17 cellular contexts compared by ENCODE assay signal in the genomic region with DNA sequence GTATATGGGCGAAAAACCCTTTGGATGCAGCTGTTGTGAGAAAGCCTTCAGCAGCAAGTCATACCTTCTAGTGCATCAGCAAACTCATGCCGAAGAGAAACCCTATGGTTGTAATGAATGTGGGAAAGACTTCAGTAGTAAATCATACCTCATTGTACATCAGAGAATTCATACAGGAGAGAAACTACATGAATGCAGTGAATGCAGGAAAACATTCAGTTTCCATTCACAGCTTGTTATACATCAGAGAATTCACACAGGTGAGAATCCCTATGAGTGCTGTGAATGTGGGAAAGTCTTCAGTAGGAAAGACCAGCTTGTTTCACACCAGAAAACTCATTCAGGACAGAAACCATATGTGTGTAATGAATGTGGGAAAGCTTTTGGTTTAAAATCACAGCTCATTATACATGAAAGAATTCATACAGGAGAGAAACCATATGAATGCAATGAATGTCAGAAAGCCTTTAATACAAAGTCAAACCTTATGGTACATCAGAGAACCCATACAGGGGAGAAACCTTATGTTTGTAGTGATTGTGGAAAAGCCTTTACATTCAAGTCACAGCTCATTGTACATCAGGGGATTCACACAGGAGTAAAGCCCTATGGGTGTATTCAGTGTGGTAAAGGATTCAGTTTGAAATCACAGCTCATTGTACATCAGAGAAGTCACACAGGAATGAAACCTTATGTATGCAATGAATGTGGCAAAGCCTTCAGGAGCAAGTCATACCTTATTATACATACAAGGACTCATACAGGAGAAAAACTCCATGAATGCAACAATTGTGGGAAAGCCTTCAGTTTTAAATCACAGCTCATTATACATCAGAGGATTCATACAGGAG. TPM values are rescaled to one million over a fixed set of nuclear protein-coding genes. Genes with fewer than 3 reads are reported as not detected.
A peak's percentile ranks its signal among the peaks of the same experiment; 100 is the strongest.
DNase-seq lines count a peak whose midpoint lies in the region; FAIRE-seq and TF ChIP-seq lines count a peak whose summit lies in the region.
"Had no signal": no experiment of that assay in that cellular context is flagged by ENCODE, and none has a peak within 500 bp of the region (broad histone marks: within the 10 kb centered on the region; RNA-seq: fewer than 3 reads in every experiment).

No MANE protein-coding gene starts in this region.

- no peak overlapping the region for H2BK120ac ChIP-seq in H1 (replicated peaks; ENCODE audit: low read depth, low read length)

- FAIRE-seq in H1 (lab: Jason Lieb, UNC) = no peak
- FAIRE-seq: A204.1, endometrium had no signal

- POLR2A ChIA-PET in H1 (lab: Charles Lee; ENCODE audit: partially characterized antibody) = interaction anchor here (0.8 to 2.1 kb wide), 9 partner anchors 11 to 146 kb away, joined by 3 to 7 read pairs (median 4); partner anchors contain the start of gene ZNF268

- peaks cover 69% of the 10 kb centered on the region for H3K36me3 Mint-ChIP-seq in neural progenitor cell

- no peak overlapping the region for H2BK15ac ChIP-seq in H1 (ENCODE audit: low read length)

- no peak overlapping the region for H3K56ac ChIP-seq in H1 (replicated peaks; ENCODE audit: insufficient read length, low read depth, low read length)

- H3K27ac ChIP-seq in H1 (ENCODE audit: low read depth, low read length) (no peak overlapping the region), neural progenitor cell (no peak overlapping the region)
- H3K27ac ChIP-seq: ascending aorta had no signal

- H3K79me1 ChIP-seq in H1 (ENCODE audit: low read depth, low read length) = no peaks in the 10 kb centered on the region

- no peak overlapping the region for H3K4me2 ChIP-seq in H1 (ENCODE audit: insufficient read depth in 1 of 2, low read depth in 2 of 2, low read length in 2 of 2)
- H3K4me2 ChIP-seq in neural progenitor cell = no peak overlapping the region

- no peak overlapping the region for H3K4ac ChIP-seq in H1 (replicated peaks; ENCODE audit: insufficient read length, low read depth, low read length)

- H3K4me3 Mint-ChIP-seq in neural progenitor cell = peak overlapping the region; percentile 12

- CTCF ChIA-PET in H1 (lab: Charles Lee; ENCODE audit: partially characterized antibody) = interaction anchor here (1.0 to 1.9 kb wide), 3 partner anchors 21 to 239 kb away, joined by 3 to 6 read pairs (median 4); partner anchors contain the start of gene ZNF268

- no peak overlapping the region for H4K5ac ChIP-seq in H1 (ENCODE audit: insufficient read length, low read depth, low read length)

- TF ChIP-seq CTCF in H1 (IDR thresholded peaks at IDR 0.05; ENCODE audit: control extremely low read depth in 1 of 3, insufficient read depth in 1 of 3, low read depth in 1 of 3, low read length in 3 of 3) = no peak
- no peak for TF ChIP-seq CTCF in neural progenitor cell (IDR thresholded peaks at IDR 0.05)

- H3K36me3 ChIP-seq in H1 (ENCODE audit: control insufficient read depth in 2 of 4, insufficient read depth in 4 of 4, low read length in 3 of 4) (peaks cover 2 to 47% (median 21%) of the 10 kb centered on the region in 4 experiments; a peak in 7 of 8 replicates), neural progenitor cell (peaks cover 64% of the 10 kb centered on the region)

- 92% methylated on average over 2 of the region's 2 CpGs; no CpG with 5 or more reads in 1 of the 2 experiments for WGBS in H1 (ENCODE audit: extremely low coverage in 1 of 2, insufficient coverage in 1 of 2, insufficient read length in 1 of 2, insufficient replicate concordance in 2 of 2, low coverage in 1 of 2, low lambda C conversion rate in 2 of 2, missing lambda C conversion rate in 1 of 2), 2 experiments

- no peak for TF ChIP-seq POLR2A in H1 (IDR thresholded peaks at IDR 0.05; ENCODE audit: control extremely low read depth in 1 of 2, low read depth in 2 of 2, low read length in 2 of 2)

- no peaks in the 10 kb centered on the region for H3K23me2 ChIP-seq in H1 (ENCODE audit: low read depth, low read length)

- H2BK12ac ChIP-seq in H1 (ENCODE audit: low read depth, low read length) = no peak overlapping the region

- H4K20me1 ChIP-seq in H1 (replicated peaks in 1 of 2; ENCODE audit: control insufficient read depth in 1 of 2, insufficient read depth in 2 of 2, low read length in 2 of 2) (no peaks in the 10 kb centered on the region), neural progenitor cell (ENCODE audit: low read depth) (no peaks in the 10 kb centered on the region)

- H3K4me1 ChIP-seq in H1 (replicated peaks in 1 of 4; ENCODE audit: control insufficient read depth in 3 of 4, insufficient read depth in 4 of 4, low read length in 3 of 4) = no peaks in the 10 kb centered on the region
- no peaks in the 10 kb centered on the region for H3K4me1 ChIP-seq in neural progenitor cell
- H3K4me1 ChIP-seq: ascending aorta had no signal

- H2AFZ ChIP-seq in H1 (ENCODE audit: low read length) (no peak overlapping the region), neural progenitor cell (replicated peaks) (no peak overlapping the region)

- H3K18ac ChIP-seq in H1 (ENCODE audit: extremely low read depth, low read length) = no peak overlapping the region

- DNase-seq in NCI-H1105 treated with DMSO at 0.1 percent for 48 hours (lab: John Stamatoyannopoulos, UW) (peak; percentile 9), NCI-H1105 (lab: John Stamatoyannopoulos, UW) (no peak), NAMALWA (ENCODE audit: low spot score) (peak; percentile 11), H1 (ENCODE audit: low read depth in 1 of 2, low spot score in 2 of 2) (no peak), neural progenitor cell (ENCODE audit: low spot score) (no peak), LoVo (ENCODE audit: low spot score) (no peak), NK-92 (lab: John Stamatoyannopoulos, UW; ENCODE audit: unreplicated experiment) (no peak)
- DNase-seq in stimulated activated CD4-positive, alpha-beta T cell treated with anti-CD3 and anti-CD28 coated beads, Interleukin-4, amount 100 ng/mL, for 24 hours = no peak
- DNase-seq: DMS79, MG63, NCI-H510A, SHP77 had no signal

- no peaks in the 10 kb centered on the region for H3K4me1 Mint-ChIP-seq in neural progenitor cell

- H3K27ac Mint-ChIP-seq in neural progenitor cell = no peak overlapping the region

- H4K8ac ChIP-seq in H1 (ENCODE audit: extremely low read depth, insufficient read depth, low read length) = no peak overlapping the region

- no peak overlapping the region for H4K91ac ChIP-seq in H1 (replicated peaks; ENCODE audit: insufficient read length, low read length)

- no peak for TF ChIP-seq EP300 in H1 (IDR thresholded peaks at IDR 0.05; ENCODE audit: borderline replicate concordance in 1 of 2, low read depth in 2 of 2, low read length in 2 of 2)

- H3F3A ChIP-seq in neural progenitor cell (ENCODE audit: low read depth) = peaks cover 32% of the 10 kb centered on the region

- no peak overlapping the region for H3K9ac ChIP-seq in H1 (replicated peaks in 1 of 4; ENCODE audit: extremely low read depth in 1 of 4, low read depth in 3 of 4, low read length in 3 of 4)
- H3K9ac ChIP-seq in neural progenitor cell = no peak overlapping the region

- no peaks in the 10 kb centered on the region for H3K27me3 ChIP-seq in H1 (replicated peaks in 1 of 4; ENCODE audit: control insufficient read depth in 3 of 4, extremely low read depth in 1 of 4, insufficient read depth in 3 of 4, low read length in 3 of 4)
- H3K27me3 ChIP-seq in neural progenitor cell = no peaks in the 10 kb centered on the region
- H3K27me3 ChIP-seq: ascending aorta, MG63 had no signal

- no peak overlapping the region for H2BK20ac ChIP-seq in H1 (ENCODE audit: low read length)

- H3K14ac ChIP-seq in H1 (ENCODE audit: insufficient read length) = no peak overlapping the region

- peaks cover 76% of the 10 kb centered on the region for H3K9me3 Mint-ChIP-seq in neural progenitor cell

- H2BK5ac ChIP-seq in H1 (ENCODE audit: low read depth, low read length) = no peak overlapping the region

- no peak overlapping the region for H3K23ac ChIP-seq in H1 (ENCODE audit: insufficient read length)

- peaks cover 9% of the 10 kb centered on the region for H3K27me3 Mint-ChIP-seq in neural progenitor cell (ENCODE audit: insufficient read depth, low read depth)

- H3K9me3 ChIP-seq in H1 (ENCODE audit: insufficient read depth in 2 of 2, low read depth in 1 of 2, low read length in 1 of 2) = peaks cover 65 to 67% of the 10 kb centered on the region in 2 experiments
- peaks cover 73% of the 10 kb centered on the region for H3K9me3 ChIP-seq in neural progenitor cell (ENCODE audit: low read depth)

- H2AK5ac ChIP-seq in H1 (ENCODE audit: low read depth, low read length) = no peak overlapping the region

- H3K79me2 ChIP-seq in H1 (ENCODE audit: control insufficient read depth in 1 of 2, insufficient read depth in 2 of 2, low read length in 2 of 2) (no peaks in the 10 kb centered on the region), neural progenitor cell (ENCODE audit: low read depth) (no peaks in the 10 kb centered on the region)

- TF ChIP-seq RAD21 in H1 (IDR thresholded peaks at IDR 0.05 in 1 of 2, conservative IDR thresholded peaks at IDR 0.05 in 1 of 2; ENCODE audit: low read depth in 2 of 2, low read length in 2 of 2) = no peak

- H3K4me3 ChIP-seq in H1 (ENCODE audit: extremely low read depth in 1 of 4, insufficient read depth in 2 of 4, low read depth in 3 of 4, low read length in 4 of 4) = peak overlapping the region in 1 of 4 experiments; percentile 49; a peak in 1 of 8 replicates
- peak overlapping the region; percentile 21 for H3K4me3 ChIP-seq in neural progenitor cell
- H3K4me3 ChIP-seq: MG63 had no signal

RNA-seq across cellular contexts. Expression of gene ZNF268, which starts 21.4 kb away (rescaled TPM):
- total RNA-seq in H1 (2021; fragmentation: NEBNext Ultra II Directional; extraction: Animal tissue kit (Norgen Biotek cat#: 25700)) = 22.3 and 23.5 TPM in 2 replicates
- polyA plus RNA-seq in H1 (2011; rRNA removed) = 6.3 and 7.7 TPM in 2 replicates
- 7.6 TPM for polyA plus RNA-seq in H1 (2011; cell fraction: cytosol; rRNA removed)
- polyA plus RNA-seq in H1 (2011; cell fraction: nucleus; rRNA removed) = 30.6 TPM
- 12.0 to 16.6 TPM (median 15.8 TPM) in 4 replicates for polyA plus RNA-seq in H1 (2012, experiment 1 of 2)
- polyA plus RNA-seq in H1 (2012, experiment 2 of 2) = 1.4 TPM
- polyA plus RNA-seq in H1 (2013, experiment 1 of 2) = 12.1 TPM
- 10.6 TPM for polyA plus RNA-seq in H1 (2013, experiment 2 of 2)
- polyA minus RNA-seq in H1 (2011; rRNA and poly(A)+ RNA removed) = 50.8 and 58.4 TPM in 2 replicates
- polyA minus RNA-seq in H1 (2011; cell fraction: cytosol; rRNA and poly(A)+ RNA removed) = 48.1 TPM
- polyA minus RNA-seq in H1 (2011; cell fraction: nucleus; rRNA and poly(A)+ RNA removed) = 168 TPM
- 42.7 and 54.2 TPM in 2 replicates for total RNA-seq in neural progenitor cell (ENCODE audit: low replicate concordance)

RNA-seq across cellular contexts. Expression of gene ANHX, which starts 33.0 kb away (rescaled TPM):
- total RNA-seq in H1 (2021; fragmentation: NEBNext Ultra II Directional; extraction: Animal tissue kit (Norgen Biotek cat#: 25700)) = not detected in 2 replicates
- polyA plus RNA-seq in H1 (2011; rRNA removed) = not detected in 2 replicates
- not detected for polyA plus RNA-seq in H1 (2011; cell fraction: cytosol; rRNA removed)
- polyA plus RNA-seq in H1 (2011; cell fraction: nucleus; rRNA removed) = not detected
- not detected in 4 replicates for polyA plus RNA-seq in H1 (2012, experiment 1 of 2)
- polyA plus RNA-seq in H1 (2012, experiment 2 of 2) = not detected
- not detected for polyA plus RNA-seq in H1 (2013, experiment 1 of 2)
- not detected for polyA plus RNA-seq in H1 (2013, experiment 2 of 2)
- polyA minus RNA-seq in H1 (2011; rRNA and poly(A)+ RNA removed) = not detected in 2 replicates
- not detected for polyA minus RNA-seq in H1 (2011; cell fraction: cytosol; rRNA and poly(A)+ RNA removed)
- not detected for polyA minus RNA-seq in H1 (2011; cell fraction: nucleus; rRNA and poly(A)+ RNA removed)
- total RNA-seq in neural progenitor cell (ENCODE audit: low replicate concordance) = not detected in 2 replicates
- total RNA-seq: ascending aorta, mucosa of gallbladder, sciatic nerve had no signal

Comparison
In these comparisons a context has a peak if more than half of its experiments do, and no peak if none do; other contexts are left out.
1. DNase-seq: peak in NCI-H1105 treated with DMSO at 0.1 percent for 48 hours (single experiment) and NAMALWA (single experiment); none in NCI-H1105 (single experiment), H1 (0 of 2), neural progenitor cell (single experiment), LoVo (single experiment), NK-92 (single experiment) and stimulated activated CD4-positive, alpha-beta T cell treated with anti-CD3 and anti-CD28 coated beads, Interleukin-4, amount 100 ng/mL, for 24 hours (single experiment).